ENCODE assay signal across 15 cellular contexts in the genomic region with DNA sequence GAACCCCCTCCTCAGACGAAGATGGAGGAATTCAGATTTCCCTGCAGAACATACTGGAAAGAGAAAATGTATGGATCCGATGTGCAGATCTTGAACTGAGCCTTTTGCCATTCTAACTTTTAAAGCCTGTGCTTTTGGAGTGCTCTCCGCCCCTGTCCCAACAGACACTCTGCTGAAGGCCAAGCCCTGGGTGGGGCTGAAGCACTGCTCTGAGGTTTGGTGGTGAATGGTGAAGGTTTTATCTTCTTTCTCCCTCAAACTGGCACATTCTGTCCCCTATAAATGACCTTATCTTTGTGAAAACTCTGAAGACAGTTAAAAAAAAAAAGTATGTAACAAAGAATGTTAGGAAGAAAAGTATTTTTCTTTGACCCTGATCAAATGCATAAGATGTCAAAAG.
"Had no signal": no experiment of that assay in that cellular context is flagged by ENCODE, and none has a peak within 500 bp of the region (broad histone marks: within the 10 kb centered on the region; RNA-seq: fewer than 3 reads in every experiment).

No MANE protein-coding gene starts in this region.

- H3K9me3 Mint-ChIP-seq: naive thymus-derived CD4-positive, alpha-beta T cell; WTC11 had no signal

- H3K4me3 ChIP-seq: esophagus muscularis mucosa, pancreas, sigmoid colon, SJCRH30 had no signal

- H3K27ac ChIP-seq: esophagus muscularis mucosa, pancreas, sigmoid colon, SJCRH30 had no signal

- H3K36me3 Mint-ChIP-seq: WTC11 had no signal

- H3K36me3 ChIP-seq: pancreas, sigmoid colon, SJCRH30 had no signal

- H3K27me3 ChIP-seq: esophagus muscularis mucosa, pancreas, sigmoid colon, SJCRH30 had no signal

- H3K27me3 Mint-ChIP-seq: naive thymus-derived CD4-positive, alpha-beta T cell; T-helper 17 cell had no signal

- H3K27ac Mint-ChIP-seq: naive thymus-derived CD4-positive, alpha-beta T cell; T-helper 17 cell; WTC11 had no signal

- DNase-seq: activated CD4-positive, alpha-beta T cell treated with anti-CD3 and anti-CD28 coated beads for 4 hours; activated CD8-positive, alpha-beta memory T cell treated with anti-CD3 and anti-CD28 coated beads, Interleukin-2, amount 50 U/mL, for 48 hours; activated naive CD4-positive, alpha-beta T cell; aorta; glutamatergic neuron; naive thymus-derived CD4-positive, alpha-beta T cell; pancreas; sigmoid colon; SJCRH30; stimulated activated CD4-positive, alpha-beta T cell treated with anti-CD3 and anti-CD28 coated beads, Interleukin-12 subunit alpha, Interleukin-12 subunit beta, amount 100 ng/mL, for 4 hours; stimulated activated CD4-positive, alpha-beta T cell treated with anti-CD3 and anti-CD28 coated beads, Interleukin-2, amount 100 ng/mL, for 24 hours; T-helper 17 cell; trophoblast cell had no signal

- H3K4me1 Mint-ChIP-seq: T-helper 17 cell had no signal

- H3K4me3 Mint-ChIP-seq: naive thymus-derived CD4-positive, alpha-beta T cell; T-helper 17 cell; WTC11 had no signal
